ENCODE assay signal across 8 cellular contexts in genomic region chr17:13597723-13598347, GRCh38. TPM values are rescaled to one million over a fixed set of nuclear protein-coding genes. Genes with fewer than 3 reads are reported as not detected.
DNase-seq lines count a peak whose midpoint lies in the region; ATAC-seq and TF ChIP-seq lines count a peak whose summit lies in the region.

No MANE protein-coding gene starts in this region.

- DNase-seq in AG04449 (ENCODE audit: low read depth, low spot score) (no peak), GM10248 (ENCODE audit: extremely low spot score) (peak; percentile 32), Peyer's patch (peak in 1 of 3 donors; percentile 60), T47D (ENCODE audit: low read depth in 1 of 2, low spot score in 1 of 2) (peak; percentile 66 to 72), right lobe of liver (no peak), GOT3 (lab: John Stamatoyannopoulos, UW) (no peak)

- H3K36me3 ChIP-seq in Peyer's patch (no peaks in the 10 kb centered on the region), right lobe of liver (no peaks in the 10 kb centered on the region)

- CTCF ChIA-PET in AG04449 (lab: Yijun Ruan, JAX) (interaction anchor here (0.6 to 7.1 kb wide), 8 partner anchors 189 to 708 kb away, joined by 3 to 112 read pairs (median 3); partner anchors contain the start of gene HS3ST3B1), GM10248 (lab: Yijun Ruan, JAX) (interaction anchor here (2.4 to 3.0 kb wide), 2 partner anchors 704 to 1329 kb away, joined by 9 to 22 read pairs; no protein-coding TSS in a partner anchor)

- H3K27ac ChIP-seq in Peyer's patch: no peak overlapping the region
- no peak overlapping the region for H3K27ac ChIP-seq in right lobe of liver

- TF ChIP-seq CTCF in AG04449 (IDR thresholded peaks at IDR 0.05; ENCODE audit: insufficient read depth, low read length, missing control alignments): peak; percentile 50
- peak; percentile 69 for TF ChIP-seq CTCF in GM10248 (IDR thresholded peaks at IDR 0.05; ENCODE audit: control extremely low read depth, extremely low read depth, low read depth, missing control alignments)
- peak in 4 of 6 experiments; percentile 50 to 69 (median 65) for TF ChIP-seq CTCF in Peyer's patch (IDR thresholded peaks at IDR 0.05)
- TF ChIP-seq CTCF in right lobe of liver (IDR thresholded peaks at IDR 0.05): peak; percentile 62 to 69 (median 68)

- no peaks in the 10 kb centered on the region for H3K9me3 ChIP-seq in Peyer's patch
- no peaks in the 10 kb centered on the region for H3K9me3 ChIP-seq in right lobe of liver

- in situ Hi-C loops in T47D (cut with HindIII; ENCODE audit: low pct_unique_long_range_greater_than_20kb, low sequenced_read_pairs): no loop called here

- POLR2A ChIA-PET in AG04449 (lab: Yijun Ruan, JAX): interaction anchor here (2.3 kb wide), 1 partner anchor 703 kb away, joined by 9 read pairs; the partner anchor contains the start of gene HS3ST3B1
- POLR2A ChIA-PET in GM10248 (lab: Yijun Ruan, JAX): no interaction called here

- TF ChIP-seq POLR2A in Peyer's patch (IDR thresholded peaks at IDR 0.05) (no peak), right lobe of liver (IDR thresholded peaks at IDR 0.05) (no peak)

- H3K4me1 ChIP-seq in Peyer's patch (peaks cover 0 to 17% (median 0%) of the 10 kb centered on the region in 4 donors), right lobe of liver (peaks cover 0 to 19% (median 0%) of the 10 kb centered on the region in 4 donors)

- peak; percentile 53 to 66 (median 61) for ATAC-seq in right lobe of liver
- no peak for ATAC-seq in GM18873 (IDR thresholded peaks at IDR 0.05; ENCODE audit: low FRiP score, unreplicated experiment)
- no peak for ATAC-seq in HG03469 (IDR thresholded peaks at IDR 0.05; ENCODE audit: unreplicated experiment)

- H3K27me3 ChIP-seq in Peyer's patch (peaks cover 0 to 8% of the 10 kb centered on the region in 2 donors), right lobe of liver (no peaks in the 10 kb centered on the region)

- intact Hi-C loops in right lobe of liver (cut with DNase I): no loop called here

- 10% methylated on average over 3 of the region's 3 CpGs for WGBS in right lobe of liver (ENCODE audit: insufficient coverage, low coverage, low lambda C conversion rate, missing lambda C conversion rate)

- H3K4me3 ChIP-seq in AG04449 (ENCODE audit: low read depth, low read length) (peak overlapping the region; percentile 81), Peyer's patch (no peak overlapping the region), right lobe of liver (no peak overlapping the region)

RNA-seq across cellular contexts. Expression of gene HS3ST3A1, which starts 3.9 kb away (rescaled TPM):
- total RNA-seq in Peyer's patch: 10 to 100 TPM in 1 of 4 donors, 1 to 10 TPM in 1, not detected in 2; 1.5 to 20.6 TPM
- 10 to 100 TPM in 1 of 6 experiments, 1 to 10 TPM in 5; 4.0 to 10.1 (median 5.1) TPM for total RNA-seq in right lobe of liver

Comparison
In these comparisons a context has a peak if more than half of its experiments do, and no peak if none do; other contexts are left out.
1. DNase-seq: peak in GM10248 (single experiment) and T47D (2 of 2); none in AG04449 (single experiment), right lobe of liver (0 of 3) and GOT3 (single experiment).
2. ATAC-seq: peak in right lobe of liver (4 of 4); none in GM18873 (single experiment) and HG03469 (single experiment).
3. Peak in every context shown above with its lines, with median percentiles within 50 percentile points of each other: CTCF ChIP-seq.